1 cellular context compared by ENCODE assay signal in genomic region chr3:125602752-125603649, GRCh38.
TF ChIP-seq lines count a peak whose summit lies in the region.

No MANE protein-coding gene starts in this region.

TF ChIP-seq in IMR-90, 13 proteins besides CTCF, POLR2A, EP300 and RAD21:
- TF ChIP-seq FOS (IDR thresholded peaks at IDR 0.05; ENCODE audit: low read depth, low read length) (no peak), MAZ (IDR thresholded peaks at IDR 0.05; ENCODE audit: borderline replicate concordance, low read depth, low read length) (no peak), RCOR1 (IDR thresholded peaks at IDR 0.05; ENCODE audit: insufficient replicate concordance, low read length) (no peak), USF2 (IDR thresholded peaks at IDR 0.05; ENCODE audit: low read depth, low read length) (peak; percentile 47; the same call in 1 of the 2 replicates), RFX5 (IDR thresholded peaks at IDR 0.05; ENCODE audit: low read depth, low read length) (no peak)
